Comparison of ENCODE assay signal across 2 cellular contexts in the genomic region with DNA sequence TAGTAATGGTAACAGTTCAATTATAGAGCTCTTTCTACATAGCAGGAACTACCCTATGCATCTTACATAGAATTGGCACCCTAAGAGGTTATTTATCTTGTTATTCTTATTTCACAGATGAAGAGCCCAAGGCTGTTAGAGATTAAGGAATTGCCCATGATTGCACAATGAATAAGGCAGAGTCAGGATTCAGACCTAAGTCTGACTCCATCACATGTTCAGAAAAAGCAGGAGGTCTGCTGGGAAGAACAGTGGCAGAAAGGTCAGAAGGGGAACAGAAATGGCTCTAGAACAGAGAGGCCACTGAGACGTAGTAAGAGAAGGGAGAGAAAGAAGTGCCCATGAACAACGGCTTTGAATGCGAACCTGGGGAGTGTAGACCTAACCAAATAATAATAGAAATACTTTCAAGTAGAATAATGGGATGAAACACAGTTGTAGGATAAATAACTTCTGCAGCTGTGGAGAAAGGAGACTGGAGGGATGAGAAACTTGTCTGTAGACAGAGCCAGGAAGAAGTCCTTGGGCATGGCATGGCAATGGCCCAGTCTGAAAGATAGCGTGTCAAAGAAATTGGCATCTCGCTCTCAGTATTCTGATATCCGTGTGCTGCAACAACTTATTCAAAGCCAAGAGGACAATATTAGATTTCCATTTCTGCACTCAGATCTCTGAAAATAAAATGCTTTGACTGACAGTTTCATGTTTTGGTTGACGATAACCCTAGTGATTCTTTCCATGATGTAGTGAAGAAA.
A peak's percentile ranks its signal among the peaks of the same experiment; 100 is the strongest.
TF ChIP-seq lines count a peak whose summit lies in the region.

No MANE protein-coding gene starts in this region.

TF ChIP-seq in IMR-90, 13 proteins besides CTCF, POLR2A, EP300 and RAD21:
- TF ChIP-seq BHLHE40 (IDR thresholded peaks at IDR 0.05; ENCODE audit: low read depth, low read length) (no peak), SMC3 (IDR thresholded peaks at IDR 0.05; ENCODE audit: low read depth, low read length) (no peak), CEBPB (IDR thresholded peaks at IDR 0.05; ENCODE audit: low read depth, low read length) (peak; percentile 18; the same call in 1 of the 2 replicates), MAFK (IDR thresholded peaks at IDR 0.05; ENCODE audit: low read depth, low read length) (no peak)
TF ChIP-seq in IMR-90: peak in this region for 1.

TF ChIP-seq in K562, 482 proteins besides CTCF, POLR2A, EP300 and RAD21:
- no peak for TF ChIP-seq CEBPG (CRISPR knock-in tag; IDR thresholded peaks at IDR 0.05)
- TF ChIP-seq CEBPG (tag; conservative IDR thresholded peaks at IDR 0.05 in 1 of 2, IDR thresholded peaks at IDR 0.05 in 1 of 2) = peak; percentile 44 to 56; a peak in 3 of 4 replicates
- TF ChIP-seq SNIP1 (IDR thresholded peaks at IDR 0.05; ENCODE audit: low read depth) = no peak
- TF ChIP-seq MYC (IDR thresholded peaks at IDR 0.05; ENCODE audit: low read depth, low read length) = no peak
- no peak for TF ChIP-seq MYC (CRISPR knock-in tag; IDR thresholded peaks at IDR 0.05; ENCODE audit: borderline replicate concordance, low read depth)
- no peak for TF ChIP-seq ZNF445 (CRISPR knock-in tag; IDR thresholded peaks at IDR 0.05; ENCODE audit: low read depth)
- TF ChIP-seq CCAR2 (IDR thresholded peaks at IDR 0.05; ENCODE audit: low read depth, low read length) = no peak
- no peak for TF ChIP-seq ZBTB12 (CRISPR knock-in tag; IDR thresholded peaks at IDR 0.05)
- TF ChIP-seq, protein P1, sequence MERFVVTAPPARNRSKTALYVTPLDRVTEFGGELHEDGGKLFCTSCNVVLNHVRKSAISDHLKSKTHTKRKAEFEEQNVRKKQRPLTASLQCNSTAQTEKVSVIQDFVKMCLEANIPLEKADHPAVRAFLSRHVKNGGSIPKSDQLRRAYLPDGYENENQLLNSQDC (CRISPR knock-in tag; IDR thresholded peaks at IDR 0.05) = no peak
- no peak for TF ChIP-seq KDM1A (IDR thresholded peaks at IDR 0.05)
- peak; percentile 69 for TF ChIP-seq CEBPB (tag; IDR thresholded peaks at IDR 0.05)
- no peak for TF ChIP-seq ZNF239 (CRISPR knock-in tag; IDR thresholded peaks at IDR 0.05)
- no peak for TF ChIP-seq NR2C2 (CRISPR knock-in tag; IDR thresholded peaks at IDR 0.05)
- no peak for TF ChIP-seq NR2C2 (tag; IDR thresholded peaks at IDR 0.05)
- TF ChIP-seq ESRRA (IDR thresholded peaks at IDR 0.05; ENCODE audit: borderline replicate concordance, low read depth) = no peak
- TF ChIP-seq TGIF2 (CRISPR knock-in tag; IDR thresholded peaks at IDR 0.05) = no peak
- no peak for TF ChIP-seq ZFX (CRISPR knock-in tag; IDR thresholded peaks at IDR 0.05)
- TF ChIP-seq ZBTB26 (CRISPR knock-in tag; IDR thresholded peaks at IDR 0.05) = no peak
- TF ChIP-seq PURB (CRISPR knock-in tag; IDR thresholded peaks at IDR 0.05; ENCODE audit: low read depth) = no peak
